Comparison of ENCODE assay signal across 10 cellular contexts in the genomic region with DNA sequence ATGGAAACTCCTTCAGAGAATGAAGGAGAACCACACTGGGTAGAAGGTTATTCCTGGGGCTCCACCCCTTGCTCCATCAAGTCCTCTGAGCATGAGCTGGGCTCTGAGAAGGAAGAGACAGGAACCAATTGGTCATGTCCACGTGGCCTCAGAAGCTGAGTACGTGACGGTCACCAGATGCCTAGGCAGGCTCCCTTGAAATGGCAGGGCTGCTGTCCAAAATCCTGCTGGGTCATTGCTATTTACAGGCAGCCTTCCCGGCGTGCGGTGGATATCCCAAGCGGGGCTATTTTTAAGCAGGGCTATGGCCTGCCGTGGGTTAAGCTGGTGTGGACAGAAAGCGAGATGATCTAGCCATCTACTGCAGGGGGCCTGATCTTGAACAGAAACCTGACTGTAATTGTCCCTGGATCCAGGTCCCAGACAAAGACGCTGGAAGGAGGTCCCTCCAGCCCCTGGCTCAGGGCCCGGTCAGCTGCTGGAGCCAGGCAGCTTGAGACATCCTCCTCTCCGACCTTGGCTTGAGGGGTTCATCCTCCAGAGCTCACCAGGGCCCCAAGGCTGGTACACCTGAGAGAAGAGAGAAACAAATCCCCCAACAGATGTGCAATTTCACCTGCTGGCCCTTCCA. TPM values are rescaled to one million over a fixed set of nuclear protein-coding genes. Genes with fewer than 3 reads are reported as not detected.
DNase-seq lines count a peak whose midpoint lies in the region; ATAC-seq and TF ChIP-seq lines count a peak whose summit lies in the region.
"Had no signal": no experiment of that assay in that cellular context is flagged by ENCODE, and none has a peak within 500 bp of the region (broad histone marks: within the 10 kb centered on the region; RNA-seq: fewer than 3 reads in every experiment).

No MANE protein-coding gene starts in this region.

- intact Hi-C loops in gastrocnemius medialis (cut with DNase I; ENCODE audit: low total_unique reads) = loop anchor here (2.0 to 10.0 kb wide), 3 partner anchors 68 to 828 kb away; a partner anchor contains a TSS

- peak; percentile 71 to 76 for ATAC-seq in gastrocnemius medialis
- ATAC-seq in HG03571 (IDR thresholded peaks at IDR 0.05; ENCODE audit: unreplicated experiment) = no peak

- H3K27me3 ChIP-seq in gastrocnemius medialis = no peaks in the 10 kb centered on the region
- no peaks in the 10 kb centered on the region for H3K27me3 ChIP-seq in effector memory CD4-positive, alpha-beta T cell (replicated peaks; ENCODE audit: control insufficient read depth, insufficient read depth, low read length, poor library complexity, severe bottlenecking)
- no peaks in the 10 kb centered on the region for H3K27me3 ChIP-seq in HAP-1 (ENCODE audit: low read depth)

- peak; percentile 92 for DNase-seq in G401 (ENCODE audit: low spot score)
- peak; percentile 38 for DNase-seq in choroid plexus epithelial cell (ENCODE audit: low read depth)
- peak; percentile 7 for DNase-seq in iris pigment epithelial cell (ENCODE audit: low read depth)
- DNase-seq in gastrocnemius medialis = peak; percentile 97 to 98
- DNase-seq in effector memory CD4-positive, alpha-beta T cell = no peak
- DNase-seq in NCI-H510A treated with DMSO at 0.1 percent for 48 hours (lab: John Stamatoyannopoulos, UW) = no peak
- DNase-seq in HAP-1 (ENCODE audit: low spot score in 2 of 2) = no peak
- DNase-seq: activated CD4-positive, alpha-beta T cell treated with anti-CD3 and anti-CD28 coated beads for 4 hours; KG1 had no signal

- H3K4me3 ChIP-seq in choroid plexus epithelial cell (ENCODE audit: low read depth, low read length) (peak overlapping the region; percentile 49), gastrocnemius medialis (peak overlapping the region; percentile 61 to 75 (median 68)), HAP-1 (no peak overlapping the region)
- no peak overlapping the region for H3K4me3 ChIP-seq in effector memory CD4-positive, alpha-beta T cell (ENCODE audit: insufficient read depth, low read depth, low read length, poor library complexity, severe bottlenecking)

- H3K27ac ChIP-seq in gastrocnemius medialis = peak overlapping the region; percentile 98 to 100 (median 98)
- H3K27ac ChIP-seq in effector memory CD4-positive, alpha-beta T cell (ENCODE audit: insufficient read depth, low read length, poor library complexity, severe bottlenecking) = no peak overlapping the region

- no peak for TF ChIP-seq CTCF in choroid plexus epithelial cell (conservative IDR thresholded peaks at IDR 0.05; ENCODE audit: low read depth, low read length)
- TF ChIP-seq CTCF in gastrocnemius medialis (IDR thresholded peaks at IDR 0.05 in 4 of 5, conservative IDR thresholded peaks at IDR 0.05 in 1 of 5) = no peak

- H3K4me1 ChIP-seq in gastrocnemius medialis (peaks cover 42 to 43% of the 10 kb centered on the region in 2 donors), HAP-1 (no peaks in the 10 kb centered on the region)
- H3K4me1 ChIP-seq in effector memory CD4-positive, alpha-beta T cell (ENCODE audit: control insufficient read depth, insufficient read depth, low read length, poor library complexity, severe bottlenecking) = peaks cover 12% of the 10 kb centered on the region

- no peaks in the 10 kb centered on the region for H3K9me3 ChIP-seq in gastrocnemius medialis
- H3K9me3 ChIP-seq in effector memory CD4-positive, alpha-beta T cell (ENCODE audit: control insufficient read depth, low read length) = no peaks in the 10 kb centered on the region
- no peaks in the 10 kb centered on the region for H3K9me3 ChIP-seq in HAP-1

- H3K36me3 ChIP-seq in gastrocnemius medialis (no peaks in the 10 kb centered on the region), HAP-1 (replicated peaks) (no peaks in the 10 kb centered on the region)
- no peaks in the 10 kb centered on the region for H3K36me3 ChIP-seq in effector memory CD4-positive, alpha-beta T cell (ENCODE audit: control insufficient read depth, insufficient read depth, low read length)

- no peak for TF ChIP-seq POLR2A in gastrocnemius medialis (IDR thresholded peaks at IDR 0.05)

- in situ Hi-C loops in G401 (cut with HindIII; ENCODE audit: low sequenced_read_pairs) (no loop called here), gastrocnemius medialis (cut with MboI; ENCODE audit: low sequenced_read_pairs in 4 of 4) (no loop called here), HAP-1 (cut with MboI; ENCODE audit: low sequenced_read_pairs) (no loop called here)

RNA-seq across cellular contexts. Expression of a gene that starts 0.6 kb away (rescaled TPM):
- total RNA-seq in G401 (2014; rRNA removed; shearing (Covaris generic)) = not detected in 2 replicates
- total RNA-seq in gastrocnemius medialis = 1,000 to 10,000 TPM in 2 of 4 donors, 100 to 1,000 TPM in 2; 550 to 1,114 (median 879) TPM

Comparison
In these comparisons a context has a peak if more than half of its experiments do, and no peak if none do; other contexts are left out.
1. DNase-seq: peak in G401 (single experiment), choroid plexus epithelial cell (single experiment), iris pigment epithelial cell (single experiment) and gastrocnemius medialis (2 of 2); none in effector memory CD4-positive, alpha-beta T cell (0 of 3), NCI-H510A treated with DMSO at 0.1 percent for 48 hours (single experiment) and HAP-1 (0 of 2).
2. H3K4me3 ChIP-seq: peak in choroid plexus epithelial cell (single experiment) and gastrocnemius medialis (4 of 4); none in effector memory CD4-positive, alpha-beta T cell (single experiment) and HAP-1 (single experiment).
3. RNA of a gene that starts 0.6 kb away (total RNA-seq): 550 to 1,114 TPM in gastrocnemius medialis; not detected in G401; every median in the first group is over 100 times any median in the second.